25 cellular contexts compared by ENCODE assay signal in genomic region chr14:72641086-72641485, GRCh38.
"Had no signal": no experiment of that assay in that cellular context is flagged by ENCODE, and none has a peak within 500 bp of the region (broad histone marks: within the 10 kb centered on the region; RNA-seq: fewer than 3 reads in every experiment).

No MANE protein-coding gene starts in this region.

- DNase-seq: cortex of kidney; foreskin keratinocyte; heart left ventricle; hippocampal formation; left cardiac atrium; left lung; mammary epithelial cell; natural killer cell; stimulated activated CD4-positive, alpha-beta T cell treated with anti-CD3 and anti-CD28 coated beads, Interleukin-12 subunit alpha, Interleukin-12 subunit beta, amount 100 ng/mL, for 4 hours; stimulated activated CD4-positive, alpha-beta T cell treated with anti-CD3 and anti-CD28 coated beads, Interleukin-1b, Interleukin-23, amount 100 ng/mL, for 48 hours; stimulated activated CD4-positive, alpha-beta T cell treated with anti-CD3 and anti-CD28 coated beads, Interleukin-4, amount 100 ng/mL, for 1 hour; stimulated activated CD8-positive, alpha-beta memory T cell treated with anti-CD3 and anti-CD28 coated beads, Interleukin-4, amount 100 ng/mL, for 48 hours; stimulated activated naive CD4-positive, alpha-beta T cell; stimulated activated naive CD8-positive, alpha-beta T cell treated with anti-CD3 and anti-CD28 coated beads, Interleukin-15, amount 100 ng/mL, for 72 hours; transverse colon had no signal

- H3K27ac Mint-ChIP-seq: natural killer cell; stimulated activated naive CD8-positive, alpha-beta T cell treated with anti-CD3 and anti-CD28 coated beads, Interleukin-15, amount 100 ng/mL, for 72 hours had no signal

- H3K9me3 Mint-ChIP-seq: natural killer cell had no signal

- H3K36me3 ChIP-seq: gastroesophageal sphincter, heart left ventricle, left lung, neutrophil, prostate gland, right atrium auricular region, suprapubic skin, transverse colon, vagina had no signal

- H3K9me3 ChIP-seq: neutrophil, prostate gland, suprapubic skin, vagina had no signal

- H3K4me3 Mint-ChIP-seq: natural killer cell; stimulated activated naive CD8-positive, alpha-beta T cell treated with anti-CD3 and anti-CD28 coated beads, Interleukin-15, amount 100 ng/mL, for 72 hours had no signal

- H3K4me3 ChIP-seq: gastroesophageal sphincter, heart left ventricle, left lung, prostate gland, right atrium auricular region, smooth muscle cell, suprapubic skin, transverse colon, vagina had no signal

- H3K36me3 Mint-ChIP-seq: natural killer cell had no signal

- H3K27me3 ChIP-seq: foreskin keratinocyte, gastroesophageal sphincter, heart left ventricle, left lung, right atrium auricular region, suprapubic skin, transverse colon, vagina had no signal

- ATAC-seq: esophagus mucosa; foreskin keratinocyte; gastroesophageal sphincter; heart left ventricle; left cardiac atrium; left lung; natural killer cell; sciatic nerve; stimulated activated naive CD8-positive, alpha-beta T cell treated with anti-CD3 and anti-CD28 coated beads, Interleukin-15, amount 100 ng/mL, for 72 hours had no signal

- H3K4me1 Mint-ChIP-seq: natural killer cell; stimulated activated naive CD8-positive, alpha-beta T cell treated with anti-CD3 and anti-CD28 coated beads, Interleukin-15, amount 100 ng/mL, for 72 hours had no signal

- H3K4me1 ChIP-seq: left lung, prostate gland, suprapubic skin, transverse colon, vagina had no signal

- H3K27ac ChIP-seq: epithelial cell of prostate, foreskin keratinocyte, gastroesophageal sphincter, heart left ventricle, left lung, neutrophil, prostate gland, right atrium auricular region, suprapubic skin, transverse colon, vagina had no signal
